Comparison of ENCODE assay signal across 14 cellular contexts in genomic region chr17:10105513-10106001, GRCh38.
A peak's percentile ranks its signal among the peaks of the same experiment; 100 is the strongest.
DNase-seq lines count a peak whose midpoint lies in the region; FAIRE-seq and TF ChIP-seq lines count a peak whose summit lies in the region.
"Had no signal": no experiment of that assay in that cellular context is flagged by ENCODE, and none has a peak within 500 bp of the region (broad histone marks: within the 10 kb centered on the region; RNA-seq: fewer than 3 reads in every experiment).

No MANE protein-coding gene starts in this region.

- H3K4me3 ChIP-seq in fibroblast of mammary gland (ENCODE audit: control insufficient read depth, low read depth, low read length) (no peak overlapping the region), mesenchymal stem cell (ENCODE audit: insufficient read depth in 1 of 2, low read depth in 1 of 2, low read length in 2 of 2) (no peak overlapping the region)
- H3K4me3 ChIP-seq: lung had no signal

- no peaks in the 10 kb centered on the region for H3K27me3 ChIP-seq in mesenchymal stem cell (ENCODE audit: control insufficient read depth in 1 of 2, insufficient read depth in 1 of 2, low read length in 2 of 2)

- no peak overlapping the region for H2BK15ac ChIP-seq in mesenchymal stem cell (ENCODE audit: low read depth, poor library complexity, severe bottlenecking)

- H3K36me3 ChIP-seq in mesenchymal stem cell (ENCODE audit: control insufficient read depth in 1 of 2, insufficient read depth in 2 of 2, low read depth in 1 of 2, low read length in 2 of 2) = no peaks in the 10 kb centered on the region

- no peak overlapping the region for H3K23ac ChIP-seq in mesenchymal stem cell (ENCODE audit: low read length in 2 of 2)

- peak; percentile 40 for DNase-seq in HTR-8/SVneo (ENCODE audit: insufficient read length, low spot score)
- DNase-seq in fibroblast of mammary gland (ENCODE audit: low read depth) = peak; percentile 72
- peak; percentile 97 for DNase-seq in mesenchymal stem cell
- DNase-seq in type B pancreatic cell (ENCODE audit: extremely low spot score, unreplicated experiment) = no peak
- no peak for DNase-seq in RKO (ENCODE audit: low spot score)
- DNase-seq in 8988T = no peak
- DNase-seq in iPS-NIHi7 (ENCODE audit: extremely low spot score) = no peak
- DNase-seq: activated CD4-positive, alpha-beta T cell treated with anti-CD3 and anti-CD28 coated beads for 4 hours; activated T-cell treated with anti-CD3 and anti-CD28 coated beads, Interleukin-2, amount 50 U/mL, for 1 hour; amygdala; CD8-positive, alpha-beta T cell; OCI-M1 had no signal

- no peak overlapping the region for H2BK5ac ChIP-seq in mesenchymal stem cell (ENCODE audit: low read depth, low read length, poor library complexity, severe bottlenecking)

- peak overlapping the region; percentile 71 for H4K8ac ChIP-seq in mesenchymal stem cell (ENCODE audit: low read length)

- H2BK120ac ChIP-seq in mesenchymal stem cell (ENCODE audit: low read depth, low read length) = peak overlapping the region; percentile 11

- peaks cover 18% of the 10 kb centered on the region for H3K4me1 ChIP-seq in mesenchymal stem cell (ENCODE audit: control insufficient read depth, insufficient read depth, low read depth, low read length)
- H3K4me1 ChIP-seq: parathyroid adenoma had no signal

- peak overlapping the region; percentile 13 for H3K4me3 Mint-ChIP-seq in type B pancreatic cell
- H3K4me3 Mint-ChIP-seq: CD8-positive, alpha-beta T cell had no signal

- peaks cover 7% of the 10 kb centered on the region for H3K79me1 ChIP-seq in mesenchymal stem cell (replicated peaks; ENCODE audit: low read length, poor library complexity, severe bottlenecking)

- peak overlapping the region; percentile 42 for H3K4me2 ChIP-seq in mesenchymal stem cell (ENCODE audit: low read length, poor library complexity, severe bottlenecking)

- H2BK12ac ChIP-seq in mesenchymal stem cell (ENCODE audit: low read length in 2 of 2) = peak overlapping the region in 1 of 2 experiments; percentile 96

- no peak for FAIRE-seq in HTR-8/SVneo (lab: Jason Lieb, UNC)

- H3K27ac ChIP-seq in mesenchymal stem cell (ENCODE audit: low read length, poor library complexity, severe bottlenecking) = no peak overlapping the region
- H3K27ac ChIP-seq: parathyroid adenoma had no signal

- H3K14ac ChIP-seq in mesenchymal stem cell (ENCODE audit: low read length in 2 of 2) = no peak overlapping the region

- peaks cover 25% of the 10 kb centered on the region for H3K27me3 Mint-ChIP-seq in type B pancreatic cell

- no peak overlapping the region for H2AFZ ChIP-seq in mesenchymal stem cell (ENCODE audit: low read depth, low read length)
- H2AFZ ChIP-seq: parathyroid adenoma had no signal

- WGBS in mesenchymal stem cell = 6% methylated on average over 10 of the region's 10 CpGs

- TF ChIP-seq CTCF in fibroblast of mammary gland (conservative IDR thresholded peaks at IDR 0.05; ENCODE audit: control insufficient read depth, insufficient read depth, low read depth, low read length) (no peak), type B pancreatic cell (conservative IDR thresholded peaks at IDR 0.05) (no peak)

- H3K27ac Mint-ChIP-seq in type B pancreatic cell = peak overlapping the region; percentile 80
- H3K27ac Mint-ChIP-seq: CD8-positive, alpha-beta T cell had no signal

- no peak overlapping the region for H2AK5ac ChIP-seq in mesenchymal stem cell (ENCODE audit: low read length, severe bottlenecking)

- peaks cover 10% of the 10 kb centered on the region for H3K4me1 Mint-ChIP-seq in type B pancreatic cell (ENCODE audit: unreplicated experiment)

- H3K36me3 Mint-ChIP-seq in type B pancreatic cell = no peaks in the 10 kb centered on the region
- H3K36me3 Mint-ChIP-seq: CD8-positive, alpha-beta T cell had no signal

- peak overlapping the region; percentile 58 to 67 for H3K18ac ChIP-seq in mesenchymal stem cell (ENCODE audit: low read depth in 1 of 2, low read length in 2 of 2)

- H3K4ac ChIP-seq in mesenchymal stem cell (ENCODE audit: low read depth in 1 of 2, low read length in 2 of 2) = peak overlapping the region; percentile 1 to 34

- peak overlapping the region; percentile 11 for H4K91ac ChIP-seq in mesenchymal stem cell (ENCODE audit: low read length)

- no peaks in the 10 kb centered on the region for H3K9me3 ChIP-seq in mesenchymal stem cell (ENCODE audit: control insufficient read depth, low read length)

- H3K9ac ChIP-seq in mesenchymal stem cell (ENCODE audit: low read length) = no peak overlapping the region
- H3K9ac ChIP-seq: parathyroid adenoma had no signal

- H3K9me3 Mint-ChIP-seq in type B pancreatic cell = peaks cover 8% of the 10 kb centered on the region
- H3K9me3 Mint-ChIP-seq: CD8-positive, alpha-beta T cell had no signal

Comparison
In these comparisons a context has a peak if more than half of its experiments do, and no peak if none do; other contexts are left out.
1. DNase-seq: peak in HTR-8/SVneo (single experiment), fibroblast of mammary gland (single experiment) and mesenchymal stem cell (single experiment); none in type B pancreatic cell (single experiment), RKO (single experiment), 8988T (single experiment) and iPS-NIHi7 (single experiment).